ENCODE assay signal across 11 cellular contexts in the genomic region with DNA sequence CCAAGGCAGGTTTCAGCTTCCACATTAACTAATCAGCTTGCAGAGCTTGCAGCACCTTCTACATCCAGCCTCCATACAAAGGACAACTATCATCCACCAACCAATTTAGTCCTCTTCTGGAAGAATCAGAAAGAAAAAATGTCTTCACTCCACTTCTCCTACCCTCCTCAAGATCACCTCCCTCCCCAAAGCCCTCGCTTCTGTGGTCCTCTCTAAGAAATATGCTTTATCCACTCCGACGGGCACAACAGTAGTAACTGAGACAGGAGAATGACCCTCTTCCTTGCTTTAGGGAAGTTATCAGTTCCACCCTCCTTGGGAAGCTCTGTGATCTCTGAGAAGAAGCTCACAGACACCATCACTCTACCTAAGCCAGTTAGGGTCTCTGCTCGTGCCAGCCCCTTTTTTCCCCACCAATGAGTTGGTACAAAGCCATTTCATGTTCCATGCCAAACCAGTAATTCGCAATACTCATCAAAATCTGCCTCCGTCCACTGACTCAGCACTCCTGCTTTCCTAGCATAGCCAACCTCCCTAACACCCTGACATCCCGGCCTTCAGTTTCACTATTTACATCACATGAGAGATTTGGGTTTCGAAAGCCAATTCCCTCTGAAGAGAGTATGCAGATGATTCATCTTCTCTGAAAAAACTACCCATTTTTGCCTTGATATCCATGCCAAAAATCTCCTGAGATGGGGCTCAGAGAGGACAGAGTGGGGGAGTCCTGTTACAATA.
A peak's percentile ranks its signal among the peaks of the same experiment; 100 is the strongest.
DNase-seq lines count a peak whose midpoint lies in the region; ATAC-seq and TF ChIP-seq lines count a peak whose summit lies in the region.
"Had no signal": no experiment of that assay in that cellular context is flagged by ENCODE, and none has a peak within 500 bp of the region (broad histone marks: within the 10 kb centered on the region; RNA-seq: fewer than 3 reads in every experiment).

No MANE protein-coding gene starts in this region.

- TF ChIP-seq POLR2A in transverse colon (IDR thresholded peaks at IDR 0.05) = no peak

- 45 to 59% methylated on average over 3 to 8 of the region's 8 CpGs for WGBS in transverse colon (ENCODE audit: low coverage in 1 of 2), 2 donors

- no peaks in the 10 kb centered on the region for H3K9me3 ChIP-seq in transverse colon
- H3K9me3 ChIP-seq: neutrophil, upper lobe of left lung had no signal

- H3K27me3 Mint-ChIP-seq in brain = peaks cover 3% of the 10 kb centered on the region

- H3K27me3 ChIP-seq in transverse colon = no peaks in the 10 kb centered on the region
- H3K27me3 ChIP-seq: neutrophil, upper lobe of left lung had no signal

- ATAC-seq in HG02798 (IDR thresholded peaks at IDR 0.05; ENCODE audit: poor library complexity, unreplicated experiment) (peak; percentile 41), HG03159 (IDR thresholded peaks at IDR 0.05; ENCODE audit: unreplicated experiment) (no peak)
- ATAC-seq: WTC11 had no signal

- H3K4me3 Mint-ChIP-seq in brain = peak overlapping the region in 2 of 5 experiments; percentile 26 to 51
- H3K4me3 Mint-ChIP-seq: WTC11 had no signal

- peak overlapping the region; percentile 50 to 66 (median 56) for H3K27ac ChIP-seq in transverse colon
- H3K27ac ChIP-seq: neutrophil had no signal

- H3K4me3 ChIP-seq in transverse colon = no peak overlapping the region
- H3K4me3 ChIP-seq: upper lobe of left lung had no signal

- peaks cover 82% of the 10 kb centered on the region for H3K4me1 Mint-ChIP-seq in brain

- no peaks in the 10 kb centered on the region for H3K36me3 Mint-ChIP-seq in brain
- H3K36me3 Mint-ChIP-seq: WTC11 had no signal

- no peaks in the 10 kb centered on the region for H3K36me3 ChIP-seq in transverse colon
- H3K36me3 ChIP-seq: neutrophil, upper lobe of left lung had no signal

- no peak for TF ChIP-seq EP300 in transverse colon (IDR thresholded peaks at IDR 0.05; ENCODE audit: low read depth)

- peak; percentile 62 for DNase-seq in kidney tubule cell (ENCODE audit: low spot score)
- no peak for DNase-seq in transverse colon
- DNase-seq in ecto neural progenitor cell (ENCODE audit: low spot score) = no peak
- no peak for DNase-seq in NCI-H524 (lab: John Stamatoyannopoulos, UW)
- DNase-seq in NCI-H2171 treated with DMSO at 0.1 percent for 48 hours (lab: John Stamatoyannopoulos, UW) = no peak
- DNase-seq: upper lobe of left lung had no signal

- in situ Hi-C loops in transverse colon (cut with MboI; ENCODE audit: low pct_ligation_motif_present in 1 of 4, low pct_unique_long_range_greater_than_20kb in 1 of 4, low sequenced_read_pairs in 3 of 4) = no loop called here

- intact Hi-C loops in transverse colon (cut with DNase I; ENCODE audit: low total_unique reads) = no loop called here

- peaks cover 0 to 13% (median 0%) of the 10 kb centered on the region in 4 donors for H3K4me1 ChIP-seq in transverse colon
- H3K4me1 ChIP-seq: upper lobe of left lung had no signal

- TF ChIP-seq CTCF in brain (conservative IDR thresholded peaks at IDR 0.05) = no peak
- TF ChIP-seq CTCF in transverse colon (IDR thresholded peaks at IDR 0.05) = no peak

- peaks cover 0 to 15% (median 0%) of the 10 kb centered on the region in 5 experiments for H3K9me3 Mint-ChIP-seq in brain
- H3K9me3 Mint-ChIP-seq: WTC11 had no signal

- H3K27ac Mint-ChIP-seq in brain = peak overlapping the region in 3 of 5 experiments; percentile 79 to 95 (median 86)
- H3K27ac Mint-ChIP-seq: WTC11 had no signal
